Comparison of ENCODE assay signal across 23 cellular contexts in genomic region chr10:102605712-102606111, GRCh38. TPM values are rescaled to one million over a fixed set of nuclear protein-coding genes. Genes with fewer than 3 reads are reported as not detected.
DNase-seq lines count a peak whose midpoint lies in the region; ATAC-seq, FAIRE-seq and TF ChIP-seq lines count a peak whose summit lies in the region.
"Had no signal": no experiment of that assay in that cellular context is flagged by ENCODE, and none has a peak within 500 bp of the region (broad histone marks: within the 10 kb centered on the region; RNA-seq: fewer than 3 reads in every experiment).

No MANE protein-coding gene starts in this region.

- peak overlapping the region; percentile 15 for H2BK12ac ChIP-seq in trophoblast cell (ENCODE audit: low read length)

- BruUV-seq in Calu3 (replicated peaks; lab: Mats Ljungman, UMichigan) = no TSS peak
- BruUV-seq in PC-9 (replicated peaks; lab: Mats Ljungman, UMichigan) = no TSS peak
- BruUV-seq in endothelial cell of umbilical vein (replicated peaks; lab: Mats Ljungman, UMichigan) = no TSS peak

- H3K4me3 Mint-ChIP-seq in Calu3 (ENCODE audit: low read depth, unreplicated experiment) = no peak overlapping the region
- H3K4me3 Mint-ChIP-seq: stimulated activated naive CD8-positive, alpha-beta T cell treated with anti-CD3 and anti-CD28 coated beads, Interleukin-15, amount 100 ng/mL, for 72 hours had no signal

- peak overlapping the region; percentile 63 for H3K4me2 ChIP-seq in PC-9
- H3K4me2 ChIP-seq in endothelial cell of umbilical vein (ENCODE audit: insufficient read depth, low read length) = no peak overlapping the region
- H3K4me2 ChIP-seq in trophoblast cell (ENCODE audit: low read length) = no peak overlapping the region

- H2AFZ ChIP-seq in PC-9 = no peak overlapping the region
- no peak overlapping the region for H2AFZ ChIP-seq in endothelial cell of umbilical vein (ENCODE audit: low read depth, low read length)
- H2AFZ ChIP-seq in trophoblast cell (ENCODE audit: insufficient read depth, low read length, poor library complexity) = no peak overlapping the region

- no peak for TF ChIP-seq POLR2A in endothelial cell of umbilical vein (IDR thresholded peaks at IDR 0.05; ENCODE audit: low read depth, low read length)

- H4K91ac ChIP-seq in trophoblast cell (ENCODE audit: low read depth, low read length) = peak overlapping the region; percentile 27

- no peaks in the 10 kb centered on the region for H3K9me3 Mint-ChIP-seq in Calu3 (ENCODE audit: low read depth, unreplicated experiment)
- H3K9me3 Mint-ChIP-seq: stimulated activated naive CD8-positive, alpha-beta T cell treated with anti-CD3 and anti-CD28 coated beads, Interleukin-15, amount 100 ng/mL, for 72 hours had no signal

- dilution Hi-C loops in endothelial cell of umbilical vein (cut with MboI; ENCODE audit: extremely low pct_ligation_motif_present, low sequenced_read_pairs) = no loop called here

- H2BK5ac ChIP-seq in trophoblast cell (ENCODE audit: low read depth, low read length, poor library complexity) = no peak overlapping the region

- peak overlapping the region; percentile 24 for H2AK5ac ChIP-seq in trophoblast cell (ENCODE audit: low read length)

- H3K9me3 ChIP-seq in PC-9 (ENCODE audit: insufficient read depth, low read depth) (no peaks in the 10 kb centered on the region), endothelial cell of umbilical vein (replicated peaks; ENCODE audit: control insufficient read depth, insufficient read depth, low read length) (no peaks in the 10 kb centered on the region), trophoblast cell (ENCODE audit: insufficient read depth, low read depth, low read length) (no peaks in the 10 kb centered on the region)
- H3K9me3 ChIP-seq: ascending aorta, neutrophil, right lobe of liver, upper lobe of right lung had no signal

- no peaks in the 10 kb centered on the region for H3K27me3 Mint-ChIP-seq in Calu3 (ENCODE audit: unreplicated experiment)
- H3K27me3 Mint-ChIP-seq: stimulated activated naive CD8-positive, alpha-beta T cell treated with anti-CD3 and anti-CD28 coated beads, Interleukin-15, amount 100 ng/mL, for 72 hours had no signal

- H4K12ac ChIP-seq in trophoblast cell (ENCODE audit: low read depth, low read length) = no peak overlapping the region

- peak overlapping the region; percentile 22 for H3K27ac Mint-ChIP-seq in Calu3 (ENCODE audit: unreplicated experiment)

- FAIRE-seq in endothelial cell of umbilical vein (lab: Jason Lieb, UNC) = no peak
- FAIRE-seq: colon had no signal

- H4K8ac ChIP-seq in trophoblast cell (ENCODE audit: low read depth, low read length) = no peak overlapping the region

- H3K79me2 ChIP-seq in PC-9 (ENCODE audit: low read depth) (no peaks in the 10 kb centered on the region), endothelial cell of umbilical vein (ENCODE audit: control insufficient read depth, insufficient read depth, low read length) (no peaks in the 10 kb centered on the region), trophoblast cell (ENCODE audit: control insufficient read depth, insufficient read depth, low read length, poor library complexity) (no peaks in the 10 kb centered on the region)

- no peak overlapping the region for H3K18ac ChIP-seq in trophoblast cell (ENCODE audit: low read length)

- H3K9ac ChIP-seq in endothelial cell of umbilical vein (replicated peaks; ENCODE audit: extremely low read depth, insufficient read depth, low read length) (no peak overlapping the region), trophoblast cell (ENCODE audit: low read length) (no peak overlapping the region)

- H3K36me3 ChIP-seq in PC-9 (ENCODE audit: low read depth) = no peaks in the 10 kb centered on the region
- H3K36me3 ChIP-seq in endothelial cell of umbilical vein (ENCODE audit: control insufficient read depth in 2 of 2, extremely low read depth in 1 of 2, insufficient read depth in 2 of 2, low read length in 2 of 2) = peaks cover 0 to 2% of the 10 kb centered on the region in 2 experiments
- H3K36me3 ChIP-seq in trophoblast cell (ENCODE audit: control insufficient read depth in 1 of 2, insufficient read depth in 2 of 2, low read length in 2 of 2) = peaks cover 20 to 24% of the 10 kb centered on the region in 2 experiments
- H3K36me3 ChIP-seq: upper lobe of right lung had no signal

- H4K20me1 ChIP-seq in PC-9 (ENCODE audit: insufficient read depth) (no peaks in the 10 kb centered on the region), endothelial cell of umbilical vein (replicated peaks; ENCODE audit: control insufficient read depth, extremely low read depth, insufficient read depth, low read length) (no peaks in the 10 kb centered on the region)

- H3K14ac ChIP-seq in trophoblast cell (ENCODE audit: low read length) = peak overlapping the region; percentile 26

- no peaks in the 10 kb centered on the region for H3K9me2 ChIP-seq in PC-9 (ENCODE audit: insufficient read depth)

- POLR2A ChIA-PET in PC-9 (lab: Charles Lee; ENCODE audit: unreplicated experiment) = interaction anchor here (0.6 kb wide), 1 partner anchor 24 kb away, joined by 3 read pairs; no protein-coding TSS in a partner anchor
- POLR2A ChIA-PET in endothelial cell of umbilical vein (lab: Charles Lee) = interaction anchor here (1.4 kb wide), 1 partner anchor 36 kb away, joined by 3 read pairs; no protein-coding TSS in a partner anchor

- no CpG with 5 or more reads among the region's 5 CpGs for WGBS in trophoblast cell (ENCODE audit: extremely low coverage, insufficient coverage, insufficient read length)

- H3K27ac ChIP-seq in PC-9 (peak overlapping the region; percentile 90), endothelial cell of umbilical vein (ENCODE audit: insufficient read depth, low read depth, low read length) (peak overlapping the region; percentile 78), trophoblast cell (ENCODE audit: low read depth, low read length) (no peak overlapping the region)
- H3K27ac ChIP-seq: ascending aorta, foreskin keratinocyte, neutrophil, right lobe of liver, VCaP had no signal

- CTCF ChIA-PET in Calu3 (lab: Charles Lee) = interaction anchor here (1.6 kb wide), 1 partner anchor 22 kb away, joined by 4 read pairs; no protein-coding TSS in a partner anchor
- CTCF ChIA-PET in PC-9 (lab: Charles Lee) = interaction anchor here (0.6 to 1.9 kb wide), 2 partner anchors 17 to 64 kb away, joined by 6 to 8 read pairs; no protein-coding TSS in a partner anchor
- CTCF ChIA-PET in endothelial cell of umbilical vein (lab: Charles Lee) = interaction anchor here (1.0 to 2.7 kb wide), 9 partner anchors 8 to 101 kb away, joined by 3 to 9 read pairs (median 4); partner anchors contain the start of genes SUFU and TRIM8

- H3K4me3 ChIP-seq in PC-9 (no peak overlapping the region), endothelial cell of umbilical vein (replicated peaks in 1 of 3; ENCODE audit: insufficient read depth in 1 of 3, low read depth in 1 of 3, low read length in 3 of 3) (no peak overlapping the region), trophoblast cell (ENCODE audit: low read depth, low read length) (no peak overlapping the region)
- H3K4me3 ChIP-seq: ascending aorta, right lobe of liver, upper lobe of right lung had no signal

- H3F3A ChIP-seq in PC-9 (ENCODE audit: insufficient read depth, low read depth) = peaks cover 28% of the 10 kb centered on the region

- no peak overlapping the region for H3K23ac ChIP-seq in trophoblast cell (ENCODE audit: low read length)

- DNase-seq in Calu3 (peak; percentile 12), PC-9 (peak; percentile 60 to 74), endothelial cell of umbilical vein (ENCODE audit: low read depth, low spot score) (no peak), trophoblast cell (no peak), HT-29 (ENCODE audit: low spot score) (no peak), NCI-H2081 treated with DMSO at 0.1 percent for 48 hours (lab: John Stamatoyannopoulos, UW) (no peak), anterior cingulate cortex (lab: John Stamatoyannopoulos, UW) (no peak)
- DNase-seq: activated naive CD4-positive, alpha-beta T cell; activated T-cell treated with anti-CD3 and anti-CD28 coated beads for 4 hours; foreskin keratinocyte; NCI-H1694; NCI-H345; NK-92 treated with Interleukin-12 subunit alpha and Interleukin-12 subunit beta, amount 100 ng/mL, for 24 hours; right lobe of liver; stimulated activated CD4-positive, alpha-beta T cell treated with anti-CD3 and anti-CD28 coated beads, Interleukin-1b, Interleukin-23, amount 100 ng/mL, for 48 hours; stimulated activated naive CD8-positive, alpha-beta T cell treated with anti-CD3 and anti-CD28 coated beads, Interleukin-15, amount 100 ng/mL, for 72 hours; T-helper 1 cell; upper lobe of right lung had no signal

- intact Hi-C loops in Calu3 (cut with micrococcal nuclease; ENCODE audit: unreplicated experiment) (loop anchor here (2.0 kb wide), 1 partner anchor 37 kb away; no protein-coding TSS in a partner anchor), PC-9 (cut with micrococcal nuclease; ENCODE audit: unreplicated experiment) (loop anchor here (2.0 kb wide), 2 partner anchors 23 to 37 kb away; no protein-coding TSS in a partner anchor), endothelial cell of umbilical vein (cut with micrococcal nuclease) (no loop called here)

- H2BK120ac ChIP-seq in trophoblast cell (ENCODE audit: insufficient read depth, low read length, poor library complexity) = no peak overlapping the region

- no peak overlapping the region for H3K4ac ChIP-seq in trophoblast cell (ENCODE audit: low read depth, low read length)

- no peaks in the 10 kb centered on the region for H3K36me3 Mint-ChIP-seq in Calu3 (ENCODE audit: insufficient read depth, unreplicated experiment)

- peaks cover 3% of the 10 kb centered on the region for H3K79me1 ChIP-seq in trophoblast cell (ENCODE audit: low read length)

- H3K4me1 Mint-ChIP-seq in Calu3 (ENCODE audit: low read depth, unreplicated experiment) = peaks cover 30% of the 10 kb centered on the region

- no peaks in the 10 kb centered on the region for H3K9me1 ChIP-seq in endothelial cell of umbilical vein (replicated peaks; ENCODE audit: control insufficient read depth, extremely low read depth, insufficient read depth, low read length)

- TF ChIP-seq CTCF in Calu3 (IDR thresholded peaks at IDR 0.05; ENCODE audit: unreplicated experiment) (no peak), PC-9 (conservative IDR thresholded peaks at IDR 0.05) (no peak), endothelial cell of umbilical vein (IDR thresholded peaks at IDR 0.05; ENCODE audit: extremely low read depth in 1 of 2, insufficient read depth in 1 of 2, low read depth in 1 of 2, low read length in 2 of 2) (no peak)

- no peak for ATAC-seq in HG03196 (IDR thresholded peaks at IDR 0.05; ENCODE audit: unreplicated experiment)
- ATAC-seq: foreskin keratinocyte; right lobe of liver; stimulated activated naive CD8-positive, alpha-beta T cell treated with anti-CD3 and anti-CD28 coated beads, Interleukin-15, amount 100 ng/mL, for 72 hours; upper lobe of right lung had no signal

- H3K27me3 ChIP-seq in PC-9 (ENCODE audit: insufficient read depth, low read depth) = no peaks in the 10 kb centered on the region
- no peaks in the 10 kb centered on the region for H3K27me3 ChIP-seq in endothelial cell of umbilical vein (ENCODE audit: control insufficient read depth in 2 of 2, insufficient read depth in 2 of 2, low read length in 2 of 2)
- H3K27me3 ChIP-seq in trophoblast cell (ENCODE audit: insufficient read depth, low read length) = no peaks in the 10 kb centered on the region
- H3K27me3 ChIP-seq: ascending aorta, foreskin keratinocyte, neutrophil, right lobe of liver, upper lobe of right lung had no signal

- H3K4me1 ChIP-seq in PC-9 (replicated peaks; ENCODE audit: insufficient read depth) = peaks cover 35% of the 10 kb centered on the region
- peaks cover 39% of the 10 kb centered on the region for H3K4me1 ChIP-seq in endothelial cell of umbilical vein (ENCODE audit: control insufficient read depth, extremely low read depth, insufficient read depth, low read length)
- peaks cover 11 to 21% of the 10 kb centered on the region in 2 experiments for H3K4me1 ChIP-seq in trophoblast cell (ENCODE audit: control insufficient read depth in 1 of 2, insufficient read depth in 2 of 2, low read length in 2 of 2)
- H3K4me1 ChIP-seq: right lobe of liver had no signal

RNA-seq across cellular contexts. Expression of gene TRIM8, which starts 38.6 kb away (rescaled TPM):
- total RNA-seq in Calu3 (2022) (52.1 and 66.3 TPM in 2 replicates), PC-9 (2021) (59.8 and 73.0 TPM in 2 replicates), endothelial cell of umbilical vein (108 and 114 TPM in 2 replicates)
- 74.1 and 77.2 TPM in 2 replicates for polyA plus RNA-seq in endothelial cell of umbilical vein
- polyA plus RNA-seq in endothelial cell of umbilical vein (2011; cell fraction: cytosol; rRNA removed) = 88.7 and 106 TPM in 2 replicates
- polyA plus RNA-seq in endothelial cell of umbilical vein (2011; cell fraction: nucleus; rRNA removed) = 74.2 and 76.4 TPM in 2 replicates
- 154 and 159 TPM in 2 replicates for polyA plus RNA-seq in endothelial cell of umbilical vein (2012)
- 45.9 and 64.0 TPM in 2 replicates for polyA minus RNA-seq in endothelial cell of umbilical vein
- 17.6 TPM for polyA minus RNA-seq in endothelial cell of umbilical vein (2011; cell fraction: cytosol; rRNA and poly(A)+ RNA removed)
- 26.3 and 40.0 TPM in 2 replicates for polyA minus RNA-seq in endothelial cell of umbilical vein (2011; cell fraction: nucleus; rRNA and poly(A)+ RNA removed)
- polyA plus RNA-seq in trophoblast cell (2013) = 36.7 and 37.2 TPM in 2 replicates
- total RNA-seq in HT-29 (2014; rRNA removed; shearing (Covaris generic)) = 81.2 and 82.3 TPM in 2 replicates

Comparison
In these comparisons a context has a peak if more than half of its experiments do, and no peak if none do; other contexts are left out.
1. DNase-seq: peak in Calu3 (single experiment) and PC-9 (2 of 2); none in endothelial cell of umbilical vein (single experiment), trophoblast cell (0 of 2), HT-29 (single experiment), NCI-H2081 treated with DMSO at 0.1 percent for 48 hours (single experiment) and anterior cingulate cortex (0 of 58).